Comparison of ENCODE assay signal across 9 cellular contexts in the genomic region with DNA sequence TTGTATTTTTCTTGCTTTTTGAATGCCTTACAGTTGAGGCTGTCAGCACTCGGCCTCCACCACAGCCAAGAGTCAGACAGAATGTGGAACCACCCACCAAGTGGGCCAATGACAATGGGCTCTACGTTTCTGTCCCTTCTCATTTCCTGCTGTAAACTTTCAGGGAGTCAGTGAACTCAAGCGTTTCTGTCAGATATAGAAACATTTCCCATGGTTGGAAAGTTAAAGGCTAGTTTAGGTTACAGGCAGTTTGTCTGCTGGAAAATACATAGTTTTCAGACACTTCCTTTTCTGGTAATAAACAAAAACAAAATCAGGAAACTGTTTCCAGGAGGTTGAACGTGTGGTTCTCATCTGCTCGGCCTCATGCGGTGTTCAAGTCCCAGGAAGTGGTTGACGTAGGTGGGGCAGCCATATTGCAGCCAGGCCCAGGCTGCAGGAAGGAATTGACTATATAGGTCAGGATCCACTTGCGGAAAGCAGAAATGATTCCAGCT.
A peak's percentile ranks its signal among the peaks of the same experiment; 100 is the strongest.
DNase-seq lines count a peak whose midpoint lies in the region; ATAC-seq and TF ChIP-seq lines count a peak whose summit lies in the region.
"Had no signal": no experiment of that assay in that cellular context is flagged by ENCODE, and none has a peak within 500 bp of the region (broad histone marks: within the 10 kb centered on the region; RNA-seq: fewer than 3 reads in every experiment).

No MANE protein-coding gene starts in this region.

- peak overlapping the region; percentile 68 for H3K4me3 Mint-ChIP-seq in T-helper 1 cell treated with Interleukin-12 subunit alpha and Interleukin-12 subunit beta and Interleukin-4 antibody, amounts not matched to agents 30 μg/mL and 1 μg/mL, for 36 hours

- DNase-seq in DND-41 = peak; percentile 78
- DNase-seq in adrenal gland = peak in 4 of 7 donors; percentile 14 to 69 (median 27)
- no peak for DNase-seq in retina
- no peak for DNase-seq in NCI-H2107 treated with DMSO at 0.1 percent for 48 hours (lab: John Stamatoyannopoulos, UW; ENCODE audit: unreplicated experiment)
- DNase-seq: Calu3 had no signal

- no peaks in the 10 kb centered on the region for H3K27me3 Mint-ChIP-seq in T-helper 1 cell treated with Interleukin-12 subunit alpha and Interleukin-12 subunit beta and Interleukin-4 antibody, amounts not matched to agents 30 μg/mL and 1 μg/mL, for 36 hours (ENCODE audit: low read depth)

- peak overlapping the region; percentile 43 for H3K9ac ChIP-seq in DND-41 (ENCODE audit: low read depth, low read length)

- peaks cover 40% of the 10 kb centered on the region for H3K9me3 Mint-ChIP-seq in T-helper 1 cell treated with Interleukin-12 subunit alpha and Interleukin-12 subunit beta and Interleukin-4 antibody, amounts not matched to agents 30 μg/mL and 1 μg/mL, for 36 hours

- ATAC-seq in DND-41 (ENCODE audit: insufficient read depth, low read depth) (peak; percentile 78), HG03139 (IDR thresholded peaks at IDR 0.05; ENCODE audit: unreplicated experiment) (no peak), HG03108 (IDR thresholded peaks at IDR 0.05; ENCODE audit: unreplicated experiment) (no peak)

- H2AFZ ChIP-seq in DND-41 (ENCODE audit: low read depth, low read length) = peak overlapping the region; percentile 69

- peaks cover 77% of the 10 kb centered on the region for H3K4me1 Mint-ChIP-seq in T-helper 1 cell treated with Interleukin-12 subunit alpha and Interleukin-12 subunit beta and Interleukin-4 antibody, amounts not matched to agents 30 μg/mL and 1 μg/mL, for 36 hours (ENCODE audit: low read depth)

- TF ChIP-seq POLR2A in adrenal gland (IDR thresholded peaks at IDR 0.05) = no peak

- no peaks in the 10 kb centered on the region for H4K20me1 ChIP-seq in DND-41 (ENCODE audit: insufficient read depth, low read length)

- H3K4me1 ChIP-seq in DND-41 (ENCODE audit: insufficient read depth, low read length) = peaks cover 90% of the 10 kb centered on the region
- no peaks in the 10 kb centered on the region for H3K4me1 ChIP-seq in adrenal gland (replicated peaks in 1 of 2)
- H3K4me1 ChIP-seq in neutrophil (ENCODE audit: control insufficient read depth in 1 of 2, insufficient read depth in 1 of 2, low read depth in 1 of 2, low read length in 1 of 2) = peaks cover 3% of the 10 kb centered on the region in 2 experiments

- H3K36me3 Mint-ChIP-seq in T-helper 1 cell treated with Interleukin-12 subunit alpha and Interleukin-12 subunit beta and Interleukin-4 antibody, amounts not matched to agents 30 μg/mL and 1 μg/mL, for 36 hours (ENCODE audit: low read depth) = peaks cover 38% of the 10 kb centered on the region

- H3K27ac ChIP-seq in DND-41 (ENCODE audit: low read length) (peak overlapping the region; percentile 94), adrenal gland (peak overlapping the region in 2 of 5 donors; percentile 45 to 77), neutrophil (peak overlapping the region; percentile 62)

- H3K36me3 ChIP-seq in DND-41 (ENCODE audit: insufficient read depth, low read length) (no peaks in the 10 kb centered on the region), adrenal gland (replicated peaks in 1 of 2) (no peaks in the 10 kb centered on the region), neutrophil (no peaks in the 10 kb centered on the region)

- 55 to 62% (median 57%) methylated on average over 8 of the region's 8 CpGs for WGBS in adrenal gland, 4 donors

- H3K4me2 ChIP-seq in DND-41 (ENCODE audit: insufficient read depth, low read length) = peak overlapping the region; percentile 14; the same call in 1 of the 2 replicates

- H3K4me3 ChIP-seq in DND-41 (ENCODE audit: low read depth in 1 of 2, low read length in 2 of 2) (no peak overlapping the region), adrenal gland (no peak overlapping the region), neutrophil (ENCODE audit: low read depth in 1 of 2, low read length in 1 of 2) (no peak overlapping the region)

- no peak for TF ChIP-seq CTCF in DND-41 (IDR thresholded peaks at IDR 0.05; ENCODE audit: borderline replicate concordance, extremely low read depth, low read length, poor library complexity, severe bottlenecking)
- no peak for TF ChIP-seq CTCF in adrenal gland (IDR thresholded peaks at IDR 0.05)
- no peak for TF ChIP-seq CTCF in neutrophil (IDR thresholded peaks at IDR 0.05)

- peaks cover 3% of the 10 kb centered on the region; the same call in 1 of the 2 replicates for H3K79me2 ChIP-seq in DND-41 (ENCODE audit: insufficient read depth, low read length)

- intact Hi-C loops in adrenal gland (cut with DNase I) = no loop called here

- H3K9me3 ChIP-seq in DND-41 (ENCODE audit: insufficient read depth, low read length, severe bottlenecking) = peaks cover 7% of the 10 kb centered on the region
- H3K9me3 ChIP-seq in adrenal gland (replicated peaks in 1 of 3) = no peaks in the 10 kb centered on the region
- no peaks in the 10 kb centered on the region for H3K9me3 ChIP-seq in neutrophil

- H3K27me3 ChIP-seq in DND-41 (ENCODE audit: insufficient read depth, low read length, poor library complexity) = no peaks in the 10 kb centered on the region
- no peaks in the 10 kb centered on the region for H3K27me3 ChIP-seq in adrenal gland
- no peaks in the 10 kb centered on the region for H3K27me3 ChIP-seq in neutrophil

- H3K27ac Mint-ChIP-seq in T-helper 1 cell treated with Interleukin-12 subunit alpha and Interleukin-12 subunit beta and Interleukin-4 antibody, amounts not matched to agents 30 μg/mL and 1 μg/mL, for 36 hours = peak overlapping the region; percentile 96

Comparison
In these comparisons a context has a peak if more than half of its experiments do, and no peak if none do; other contexts are left out.
1. DNase-seq: peak in DND-41 (single experiment) and adrenal gland (4 of 7); none in retina (single experiment) and NCI-H2107 treated with DMSO at 0.1 percent for 48 hours (single experiment).